Comparison of ENCODE assay signal across 25 cellular contexts in genomic region chr6:134835998-134836397, GRCh38.
A peak's percentile ranks its signal among the peaks of the same experiment; 100 is the strongest.
DNase-seq lines count a peak whose midpoint lies in the region; ATAC-seq, FAIRE-seq and TF ChIP-seq lines count a peak whose summit lies in the region.
"Had no signal": no experiment of that assay in that cellular context is flagged by ENCODE, and none has a peak within 500 bp of the region (broad histone marks: within the 10 kb centered on the region; RNA-seq: fewer than 3 reads in every experiment).

No MANE protein-coding gene starts in this region.

- POLR2A ChIA-PET in HepG2 (lab: Yijun Ruan, JAX): no interaction called here
- POLR2A ChIA-PET in activated CD4-positive, alpha-beta memory T cell treated with anti-CD3 and anti-CD28 coated beads for 36 hours (lab: Charles Lee): no interaction called here
- POLR2A ChIA-PET in T-cell (lab: Charles Lee): no interaction called here

- DNase-seq in HepG2 (ENCODE audit: low spot score): no peak
- no peak for DNase-seq in chondrocyte (ENCODE audit: low spot score)
- no peak for DNase-seq in left ventricle myocardium inferior
- no peak for DNase-seq in dorsolateral prefrontal cortex
- DNase-seq in G401 (ENCODE audit: low spot score): no peak
- DNase-seq in activated CD4-positive, alpha-beta memory T cell treated with anti-CD3 and anti-CD28 coated beads for 36 hours: no peak
- no peak for DNase-seq in T-cell
- DNase-seq: activated naive CD8-positive, alpha-beta T cell treated with anti-CD3 and anti-CD28 coated beads, Interleukin-2, amount 50 U/mL, for 24 hours; DMS 273 treated with DMSO at 0.1 percent for 48 hours; GF-D8; hypothalamus; islet precursor cell; NK-92 treated with Interleukin-12 subunit alpha and Interleukin-12 subunit beta, amount 100 ng/mL, for 24 hours; RPMI8226; stimulated activated CD4-positive, alpha-beta T cell treated with anti-CD3 and anti-CD28 coated beads, Interleukin-4, amount 100 ng/mL, for 24 hours had no signal

- no peak for FAIRE-seq in HepG2 (lab: Jason Lieb, UNC)
- FAIRE-seq: bronchial epithelial cell, GM12891, H54 had no signal

- H3K4me1 ChIP-seq in liver (ENCODE audit: control insufficient read depth in 4 of 4, insufficient read depth in 4 of 4, low read length in 3 of 4) (peaks cover 6 to 24% (median 13%) of the 10 kb centered on the region in 4 donors), HepG2 (ENCODE audit: insufficient read depth, low read length) (peaks cover 18% of the 10 kb centered on the region), left ventricle myocardium inferior (peaks cover 7% of the 10 kb centered on the region)

- TF ChIP-seq EP300 in HepG2 (IDR thresholded peaks at IDR 0.05; ENCODE audit: low read depth in 2 of 2, low read length in 2 of 2): no peak
- no peak for TF ChIP-seq EP300 in HepG2 (CRISPR knock-in tag; IDR thresholded peaks at IDR 0.05; ENCODE audit: borderline replicate concordance)

- H3K9ac ChIP-seq in liver (ENCODE audit: low read depth in 1 of 2, low read length in 2 of 2): no peak overlapping the region
- H3K9ac ChIP-seq in HepG2 (ENCODE audit: insufficient read depth, low read depth, low read length): no peak overlapping the region

- no TSS peak for BruUV-seq in HepG2 (replicated peaks; lab: Mats Ljungman, UMichigan)

- intact Hi-C loops in HepG2 (cut with micrococcal nuclease; ENCODE audit: unreplicated experiment) (no loop called here), left ventricle myocardium inferior (cut with micrococcal nuclease) (no loop called here), dorsolateral prefrontal cortex (cut with DNase I) (no loop called here)
- intact Hi-C loops in activated CD4-positive, alpha-beta memory T cell treated with anti-CD3 and anti-CD28 coated beads for 36 hours (cut with micrococcal nuclease): no loop called here

- H3K27me3 ChIP-seq in liver (ENCODE audit: control insufficient read depth in 4 of 4, insufficient read depth in 4 of 4, low read length in 3 of 4) (no peaks in the 10 kb centered on the region), HepG2 (ENCODE audit: control insufficient read depth in 1 of 2, insufficient read depth in 2 of 2, low read length in 2 of 2) (no peaks in the 10 kb centered on the region), left ventricle myocardium inferior (ENCODE audit: low read depth) (no peaks in the 10 kb centered on the region), dorsolateral prefrontal cortex (no peaks in the 10 kb centered on the region)

- H3K27ac ChIP-seq in liver (ENCODE audit: low read depth in 1 of 2, low read length in 2 of 2) (no peak overlapping the region), HepG2 (ENCODE audit: extremely low read length, insufficient read depth, low read length) (no peak overlapping the region), left ventricle myocardium inferior (replicated peaks) (peak overlapping the region; percentile 48), dorsolateral prefrontal cortex (no peak overlapping the region)
- H3K27ac ChIP-seq: C4-2B had no signal

- H3K4me2 ChIP-seq in HepG2 (ENCODE audit: low read depth, low read length): no peak overlapping the region
- H3K4me2 ChIP-seq: smooth muscle cell had no signal

- in situ Hi-C loops in HepG2 (cut with HindIII; ENCODE audit: extremely low pct_ligation_motif_present, low pct_unique_long_range_greater_than_20kb) (no loop called here), G401 (cut with HindIII; ENCODE audit: low sequenced_read_pairs) (no loop called here)

- H3K36me3 ChIP-seq in liver (ENCODE audit: control insufficient read depth in 4 of 4, insufficient read depth in 3 of 4, low read depth in 1 of 4, low read length in 3 of 4) (no peaks in the 10 kb centered on the region), HepG2 (replicated peaks in 1 of 2; ENCODE audit: control insufficient read depth in 1 of 2, insufficient read depth in 2 of 2, low read length in 2 of 2) (no peaks in the 10 kb centered on the region), left ventricle myocardium inferior (no peaks in the 10 kb centered on the region)

- H3K27ac Mint-ChIP-seq in chondrocyte (ENCODE audit: unreplicated experiment): peak overlapping the region; percentile 55
- H3K27ac Mint-ChIP-seq in activated CD4-positive, alpha-beta memory T cell treated with anti-CD3 and anti-CD28 coated beads for 36 hours: no peak overlapping the region
- no peak overlapping the region for H3K27ac Mint-ChIP-seq in T-cell
- H3K27ac Mint-ChIP-seq: activated naive CD8-positive, alpha-beta T cell treated with anti-CD3 and anti-CD28 coated beads, Interleukin-2, amount 50 U/mL, for 24 hours; memory B cell; nephron had no signal

- H3K9me3 ChIP-seq in liver (ENCODE audit: control insufficient read depth in 4 of 4, low read length in 3 of 4) (no peaks in the 10 kb centered on the region), HepG2 (ENCODE audit: low read length) (no peaks in the 10 kb centered on the region), left ventricle myocardium inferior (replicated peaks) (no peaks in the 10 kb centered on the region)

- no peaks in the 10 kb centered on the region for H3K79me2 ChIP-seq in HepG2 (ENCODE audit: insufficient read depth, low read length)

- 64% methylated on average over 2 of the region's 2 CpGs for WGBS in liver
- 92% methylated on average over 2 of the region's 2 CpGs for WGBS in HepG2 (ENCODE audit: low lambda C conversion rate)

- CTCF ChIA-PET in HepG2 (lab: Yijun Ruan, JAX; ENCODE audit: low intra/inter-chr PET ratio, low total read pairs): no interaction called here
- CTCF ChIA-PET in activated CD4-positive, alpha-beta memory T cell treated with anti-CD3 and anti-CD28 coated beads for 36 hours (lab: Charles Lee): interaction anchor here (0.8 to 2.2 kb wide), 2 partner anchors 13 to 105 kb away, joined by 3 to 15 read pairs; no protein-coding TSS in a partner anchor
- CTCF ChIA-PET in T-cell (lab: Charles Lee): interaction anchor here in 1 of 2 donors (0.7 kb wide), 1 partner anchor 715 kb away, joined by 3 read pairs; no protein-coding TSS in a partner anchor

- H3K4me1 Mint-ChIP-seq in chondrocyte (ENCODE audit: low read depth): peaks cover 29% of the 10 kb centered on the region
- H3K4me1 Mint-ChIP-seq in activated CD4-positive, alpha-beta memory T cell treated with anti-CD3 and anti-CD28 coated beads for 36 hours (ENCODE audit: low read depth): no peaks in the 10 kb centered on the region
- H3K4me1 Mint-ChIP-seq in T-cell: no peaks in the 10 kb centered on the region
- H3K4me1 Mint-ChIP-seq: activated naive CD8-positive, alpha-beta T cell treated with anti-CD3 and anti-CD28 coated beads, Interleukin-2, amount 50 U/mL, for 24 hours; memory B cell had no signal

- no peak overlapping the region for H2AFZ ChIP-seq in HepG2 (ENCODE audit: low read length)

- ATAC-seq in HepG2 (no peak), T-cell (replicated peaks in 1 of 4) (no peak)
- ATAC-seq: activated CD4-positive, CD25-positive, alpha-beta regulatory T cell treated with anti-CD3 and anti-CD28 coated beads, Interleukin-2, amount 50 U/mL, for 24 hours; activated naive CD8-positive, alpha-beta T cell treated with anti-CD3 and anti-CD28 coated beads, Interleukin-2, amount 50 U/mL, for 24 hours; esophagus mucosa had no signal

- H3K36me3 Mint-ChIP-seq in chondrocyte (ENCODE audit: low read depth): no peaks in the 10 kb centered on the region
- H3K36me3 Mint-ChIP-seq in activated CD4-positive, alpha-beta memory T cell treated with anti-CD3 and anti-CD28 coated beads for 36 hours: no peaks in the 10 kb centered on the region
- no peaks in the 10 kb centered on the region for H3K36me3 Mint-ChIP-seq in T-cell
- H3K36me3 Mint-ChIP-seq: memory B cell had no signal

- no peaks in the 10 kb centered on the region for H3K27me3 Mint-ChIP-seq in chondrocyte (ENCODE audit: low read depth)
- H3K27me3 Mint-ChIP-seq in activated CD4-positive, alpha-beta memory T cell treated with anti-CD3 and anti-CD28 coated beads for 36 hours: no peaks in the 10 kb centered on the region
- H3K27me3 Mint-ChIP-seq in T-cell: peaks cover 0 to 3% of the 10 kb centered on the region in 2 donors

- no peak overlapping the region for H3K4me3 Mint-ChIP-seq in chondrocyte (ENCODE audit: unreplicated experiment)
- no peak overlapping the region for H3K4me3 Mint-ChIP-seq in activated CD4-positive, alpha-beta memory T cell treated with anti-CD3 and anti-CD28 coated beads for 36 hours
- no peak overlapping the region for H3K4me3 Mint-ChIP-seq in T-cell
- H3K4me3 Mint-ChIP-seq: activated naive CD8-positive, alpha-beta T cell treated with anti-CD3 and anti-CD28 coated beads, Interleukin-2, amount 50 U/mL, for 24 hours; memory B cell; nephron had no signal

- no peak for TF ChIP-seq RAD21 in liver (IDR thresholded peaks at IDR 0.05)
- no peak for TF ChIP-seq RAD21 in HepG2 (CRISPR knock-in tag; IDR thresholded peaks at IDR 0.05)

- no peak for TF ChIP-seq POLR2A in HepG2 (IDR thresholded peaks at IDR 0.05; ENCODE audit: insufficient read depth in 1 of 2, low read depth in 2 of 2, low read length in 2 of 2)

- TF ChIP-seq CTCF in liver (IDR thresholded peaks at IDR 0.05; ENCODE audit: low read depth, low read length, missing input control) (no peak), HepG2 (CRISPR knock-in tag; IDR thresholded peaks at IDR 0.05) (no peak), chondrocyte (IDR thresholded peaks at IDR 0.05) (no peak), left ventricle myocardium inferior (IDR thresholded peaks at IDR 0.05; ENCODE audit: borderline replicate concordance) (no peak), dorsolateral prefrontal cortex (IDR thresholded peaks at IDR 0.05 in 54 of 56, conservative IDR thresholded peaks at IDR 0.05 in 2 of 56; ENCODE audit: low read depth in 1 of 56, partially characterized antibody in 56 of 56) (no peak)

- H3K4me3 ChIP-seq in liver (ENCODE audit: low read depth in 1 of 3, low read length in 3 of 3) (no peak overlapping the region), HepG2 (replicated peaks in 1 of 3; ENCODE audit: insufficient read depth in 1 of 3, low read depth in 2 of 3, low read length in 3 of 3) (no peak overlapping the region), left ventricle myocardium inferior (no peak overlapping the region), dorsolateral prefrontal cortex (no peak overlapping the region)
- H3K4me3 ChIP-seq: smooth muscle cell had no signal

- H4K20me1 ChIP-seq in HepG2 (ENCODE audit: insufficient read depth, low read length): no peaks in the 10 kb centered on the region

- H3K9me3 Mint-ChIP-seq in chondrocyte (ENCODE audit: low read depth) (no peaks in the 10 kb centered on the region), T-cell (no peaks in the 10 kb centered on the region)
- no peaks in the 10 kb centered on the region for H3K9me3 Mint-ChIP-seq in activated CD4-positive, alpha-beta memory T cell treated with anti-CD3 and anti-CD28 coated beads for 36 hours
- H3K9me3 Mint-ChIP-seq: activated naive CD8-positive, alpha-beta T cell treated with anti-CD3 and anti-CD28 coated beads, Interleukin-2, amount 50 U/mL, for 24 hours; memory B cell; nephron had no signal

TF ChIP-seq in liver, 16 proteins besides CTCF, POLR2A, EP300 and RAD21 (continues in another document):
- no peak for TF ChIP-seq FOXA1 (IDR thresholded peaks at IDR 0.05)

TF ChIP-seq in HepG2, 621 proteins besides CTCF, POLR2A, EP300 and RAD21:
- TF ChIP-seq ZNF747 (CRISPR knock-in tag; IDR thresholded peaks at IDR 0.05; ENCODE audit: borderline replicate concordance): no peak
